In genomic region chr19:11560404-11560988, GRCh38 we compare ENCODE assay signal across 7 cellular contexts. TPM values are rescaled to one million over a fixed set of nuclear protein-coding genes. Genes with fewer than 3 reads are reported as not detected.
DNase-seq lines count a peak whose midpoint lies in the region; ATAC-seq, FAIRE-seq and TF ChIP-seq lines count a peak whose summit lies in the region.

No MANE protein-coding gene starts in this region.

- intact Hi-C loops in activated CD4-positive, alpha-beta T cell treated with anti-CD3 and anti-CD28 coated beads, Interleukin-2, amount 10 ng/mL, durations not matched to agents 24 days and 14 days (cut with micrococcal nuclease) = loop anchor here (1.0 kb wide), 2 partner anchors 21 to 27 kb away; no protein-coding TSS in a partner anchor

- TF ChIP-seq EP300 in upper lobe of left lung (IDR thresholded peaks at IDR 0.05) = no peak

- peak overlapping the region; percentile 99 for H3K4me3 ChIP-seq in HFF-Myc (replicated peaks; ENCODE audit: low read depth, low read length)
- no peak overlapping the region for H3K4me3 ChIP-seq in upper lobe of left lung

- peak overlapping the region; percentile 79 for H3K27ac Mint-ChIP-seq in activated CD4-positive, alpha-beta T cell treated with anti-CD3 and anti-CD28 coated beads, Interleukin-2, amount 10 ng/mL, durations not matched to agents 24 days and 14 days
- H3K27ac Mint-ChIP-seq in endothelial cell (ENCODE audit: unreplicated experiment) (peak overlapping the region; percentile 32), naive B cell (peak overlapping the region; percentile 53 to 98 (median 93))

- peaks cover 22 to 28% (median 26%) of the 10 kb centered on the region in 4 donors for H3K4me1 ChIP-seq in upper lobe of left lung

- 11 to 15% methylated on average over 9 of the region's 9 CpGs for WGBS in upper lobe of left lung, 2 donors

- H3K4me3 Mint-ChIP-seq in activated CD4-positive, alpha-beta T cell treated with anti-CD3 and anti-CD28 coated beads, Interleukin-2, amount 10 ng/mL, durations not matched to agents 24 days and 14 days = peak overlapping the region; percentile 95
- H3K4me3 Mint-ChIP-seq in endothelial cell (ENCODE audit: unreplicated experiment) = peak overlapping the region; percentile 82
- H3K4me3 Mint-ChIP-seq in naive B cell = peak overlapping the region; percentile 77 to 100 (median 92)

- DNase-seq in HFF-Myc (ENCODE audit: extremely low read depth, low read depth) = peak; percentile 61
- DNase-seq in NCI-H460 (ENCODE audit: extremely low read depth, low read depth) = peak; percentile 49
- DNase-seq in activated CD4-positive, alpha-beta T cell treated with anti-CD3 and anti-CD28 coated beads, Interleukin-2, amount 10 ng/mL, durations not matched to agents 24 days and 14 days = peak; percentile 91
- DNase-seq in endothelial cell (ENCODE audit: low spot score) = peak; percentile 71
- DNase-seq in naive B cell = peak; percentile 82
- peak in 1 of 2 donors; percentile 57 for DNase-seq in upper lobe of left lung

- H3K9me3 Mint-ChIP-seq in activated CD4-positive, alpha-beta T cell treated with anti-CD3 and anti-CD28 coated beads, Interleukin-2, amount 10 ng/mL, durations not matched to agents 24 days and 14 days = no peaks in the 10 kb centered on the region
- H3K9me3 Mint-ChIP-seq in endothelial cell (ENCODE audit: unreplicated experiment) (no peaks in the 10 kb centered on the region), naive B cell (no peaks in the 10 kb centered on the region)

- H3K36me3 ChIP-seq in upper lobe of left lung = peaks cover 0 to 7% (median under 1%) of the 10 kb centered on the region in 4 donors

- TF ChIP-seq CTCF in HFF-Myc (IDR thresholded peaks at IDR 0.05; ENCODE audit: low read depth, low read length, missing control alignments) (peak; percentile 75), endothelial cell (IDR thresholded peaks at IDR 0.05; ENCODE audit: unreplicated experiment) (peak; percentile 78), upper lobe of left lung (IDR thresholded peaks at IDR 0.05) (peak; percentile 53 to 80 (median 63))

- peaks cover 36% of the 10 kb centered on the region for H3K4me1 Mint-ChIP-seq in activated CD4-positive, alpha-beta T cell treated with anti-CD3 and anti-CD28 coated beads, Interleukin-2, amount 10 ng/mL, durations not matched to agents 24 days and 14 days
- H3K4me1 Mint-ChIP-seq in endothelial cell (ENCODE audit: unreplicated experiment) (peaks cover 22% of the 10 kb centered on the region), naive B cell (peaks cover 50 to 77% (median 57%) of the 10 kb centered on the region in 3 donors)

- TF ChIP-seq POLR2A in upper lobe of left lung (IDR thresholded peaks at IDR 0.05) = no peak

- H3K36me3 Mint-ChIP-seq in activated CD4-positive, alpha-beta T cell treated with anti-CD3 and anti-CD28 coated beads, Interleukin-2, amount 10 ng/mL, durations not matched to agents 24 days and 14 days (ENCODE audit: low read depth) = peaks cover 18% of the 10 kb centered on the region
- H3K36me3 Mint-ChIP-seq in endothelial cell (ENCODE audit: low read depth, unreplicated experiment) (peaks cover 3% of the 10 kb centered on the region), naive B cell (no peaks in the 10 kb centered on the region)

- no peak overlapping the region for H3K27ac ChIP-seq in upper lobe of left lung

- no peaks in the 10 kb centered on the region for H3K9me3 ChIP-seq in upper lobe of left lung

- ATAC-seq in naive B cell (ENCODE audit: low read depth in 2 of 2) (peak; percentile 62 to 63), upper lobe of left lung (ENCODE audit: low FRiP score in 2 of 2) (peak; percentile 70 to 84)

- no peaks in the 10 kb centered on the region for H3K27me3 ChIP-seq in upper lobe of left lung

- H3K27me3 Mint-ChIP-seq in activated CD4-positive, alpha-beta T cell treated with anti-CD3 and anti-CD28 coated beads, Interleukin-2, amount 10 ng/mL, durations not matched to agents 24 days and 14 days = no peaks in the 10 kb centered on the region
- H3K27me3 Mint-ChIP-seq in endothelial cell (ENCODE audit: unreplicated experiment) (peaks cover 12% of the 10 kb centered on the region), naive B cell (no peaks in the 10 kb centered on the region)

- peak; percentile 25 for FAIRE-seq in G401.6 (lab: Jason Lieb, UNC)

RNA-seq across cellular contexts. Expression of gene ELOF1, which starts 1.5 kb away (rescaled TPM):
- total RNA-seq in NCI-H460 (2014; rRNA removed; shearing (Covaris generic)) = 31.6 and 35.3 TPM in 2 replicates
- polyA plus RNA-seq in NCI-H460 (2014; cell fraction: nucleus; rRNA removed) = 34.2 and 43.8 TPM in 2 replicates
- total RNA-seq in activated CD4-positive, alpha-beta T cell treated with anti-CD3 and anti-CD28 coated beads, Interleukin-2, amount 10 ng/mL, durations not matched to agents 24 days and 14 days = 71.9 and 74.2 TPM in 2 replicates
- total RNA-seq in endothelial cell (ENCODE audit: unreplicated experiment) (44.0 TPM), upper lobe of left lung (10 to 100 TPM; 21.0 to 58.3 (median 42.9) TPM)
- polyA plus RNA-seq in naive B cell (ENCODE audit: low read depth in 6 of 6) = 100 to 1,000 TPM in 3 of 6 donors, 10 to 100 TPM in 3; 85.9 to 118 (median 99.2) TPM

RNA-seq across cellular contexts. Expression of gene ACP5, which starts 16.9 kb away (rescaled TPM):
- total RNA-seq in NCI-H460 (2014; rRNA removed; shearing (Covaris generic)) = not detected in 2 replicates
- not detected in 2 replicates for polyA plus RNA-seq in NCI-H460 (2014; cell fraction: nucleus; rRNA removed)
- 8.2 and 9.5 TPM in 2 replicates for total RNA-seq in activated CD4-positive, alpha-beta T cell treated with anti-CD3 and anti-CD28 coated beads, Interleukin-2, amount 10 ng/mL, durations not matched to agents 24 days and 14 days
- total RNA-seq in endothelial cell (ENCODE audit: unreplicated experiment) (0.95 TPM), upper lobe of left lung (100 to 1,000 TPM; 169 to 650 (median 349) TPM)
- 10 to 100 TPM; 17.4 to 44.2 (median 24.6) TPM for polyA plus RNA-seq in naive B cell (ENCODE audit: low read depth in 6 of 6)

RNA-seq across cellular contexts. Expression of gene CNN1, which starts 21.8 kb away (rescaled TPM):
- total RNA-seq in NCI-H460 (2014; rRNA removed; shearing (Covaris generic)) = not detected in 2 replicates
- polyA plus RNA-seq in NCI-H460 (2014; cell fraction: nucleus; rRNA removed) = not detected in 2 replicates
- total RNA-seq in activated CD4-positive, alpha-beta T cell treated with anti-CD3 and anti-CD28 coated beads, Interleukin-2, amount 10 ng/mL, durations not matched to agents 24 days and 14 days = not detected in 2 replicates
- total RNA-seq in endothelial cell (ENCODE audit: unreplicated experiment) (1.5 TPM), upper lobe of left lung (10 to 100 TPM in 5 of 6 donors, 1 to 10 TPM in 1; 3.1 to 47.9 (median 20.7) TPM)
- polyA plus RNA-seq in naive B cell (ENCODE audit: low read depth in 6 of 6) = under 1 TPM in 2 of 6 donors, not detected in 4; 0.65 TPM

RNA-seq across cellular contexts. Expression of gene ECSIT, which starts 31.6 kb away (rescaled TPM):
- 37.3 and 40.3 TPM in 2 replicates for total RNA-seq in NCI-H460 (2014; rRNA removed; shearing (Covaris generic))
- polyA plus RNA-seq in NCI-H460 (2014; cell fraction: nucleus; rRNA removed) = 56.8 and 62.3 TPM in 2 replicates
- total RNA-seq in activated CD4-positive, alpha-beta T cell treated with anti-CD3 and anti-CD28 coated beads, Interleukin-2, amount 10 ng/mL, durations not matched to agents 24 days and 14 days = 39.7 and 41.6 TPM in 2 replicates
- total RNA-seq in endothelial cell (ENCODE audit: unreplicated experiment) (16.7 TPM), upper lobe of left lung (10 to 100 TPM; 32.1 to 77.5 (median 48.6) TPM)
- polyA plus RNA-seq in naive B cell (ENCODE audit: low read depth in 6 of 6) = 10 to 100 TPM; 29.7 to 51.2 (median 34.5) TPM

RNA-seq across cellular contexts. Expression of gene ZNF627, which starts 36.8 kb away (rescaled TPM):
- 9.6 and 10.9 TPM in 2 replicates for total RNA-seq in NCI-H460 (2014; rRNA removed; shearing (Covaris generic))
- 3.9 and 4.2 TPM in 2 replicates for polyA plus RNA-seq in NCI-H460 (2014; cell fraction: nucleus; rRNA removed)
- 5.2 and 7.1 TPM in 2 replicates for total RNA-seq in activated CD4-positive, alpha-beta T cell treated with anti-CD3 and anti-CD28 coated beads, Interleukin-2, amount 10 ng/mL, durations not matched to agents 24 days and 14 days
- total RNA-seq in endothelial cell (ENCODE audit: unreplicated experiment) (21.9 TPM), upper lobe of left lung (10 to 100 TPM in 3 of 6 donors, 1 to 10 TPM in 3; 3.9 to 14.8 (median 10.2) TPM)
- polyA plus RNA-seq in naive B cell (ENCODE audit: low read depth in 6 of 6) = 10 to 100 TPM in 5 of 6 donors, 1 to 10 TPM in 1; 9.6 to 15.8 (median 13.3) TPM

Comparison
In these comparisons a context has a peak if more than half of its experiments do, and no peak if none do; other contexts are left out.
1. H3K27ac Mint-ChIP-seq: peak in every context shown above with its lines; median percentile 93 in naive B cell; 79 in activated CD4-positive, alpha-beta T cell treated with anti-CD3 and anti-CD28 coated beads, Interleukin-2, amount 10 ng/mL, durations not matched to agents 24 days and 14 days; 32 in endothelial cell.
2. RNA of gene ACP5, which starts 16.9 kb away (total RNA-seq): 169 to 650 TPM in upper lobe of left lung; 8.2 to 9.5 TPM in activated CD4-positive, alpha-beta T cell treated with anti-CD3 and anti-CD28 coated beads, Interleukin-2, amount 10 ng/mL, durations not matched to agents 24 days and 14 days, 0.95 TPM in endothelial cell (single experiment) and not detected in NCI-H460; every median in the first group is over 10 times any median in the second.
3. Peak in every context shown above with its lines, with median percentiles within 50 percentile points of each other: CTCF ChIP-seq and H3K4me3 Mint-ChIP-seq.